Comparison of ENCODE assay signal across 9 cellular contexts in genomic region chr2:134657650-134658250, GRCh38.
A peak's percentile ranks its signal among the peaks of the same experiment; 100 is the strongest.
DNase-seq lines count a peak whose midpoint lies in the region; ATAC-seq and TF ChIP-seq lines count a peak whose summit lies in the region.
"Had no signal": no experiment of that assay in that cellular context is flagged by ENCODE, and none has a peak within 500 bp of the region (broad histone marks: within the 10 kb centered on the region; RNA-seq: fewer than 3 reads in every experiment).

No MANE protein-coding gene starts in this region.

- TF ChIP-seq CTCF in RWPE2 (IDR thresholded peaks at IDR 0.05; ENCODE audit: poor library complexity, severe bottlenecking) (peak; percentile 69), epithelial cell of proximal tubule (conservative IDR thresholded peaks at IDR 0.05; ENCODE audit: low read depth, low read length) (peak; percentile 66)

- DNase-seq in A172 (ENCODE audit: low spot score): peak; percentile 27
- DNase-seq in EL: peak; percentile 9
- DNase-seq in RWPE2 (ENCODE audit: low spot score): no peak
- DNase-seq in epithelial cell of proximal tubule (ENCODE audit: low read depth): no peak
- no peak for DNase-seq in GM19238 (ENCODE audit: insufficient read length, low spot score)
- DNase-seq in AG20443 (ENCODE audit: low spot score): no peak

- H3K4me3 ChIP-seq in RWPE2 (ENCODE audit: severe bottlenecking) (no peak overlapping the region), epithelial cell of proximal tubule (ENCODE audit: low read depth, low read length) (no peak overlapping the region)

- no peaks in the 10 kb centered on the region for H3K4me1 ChIP-seq in RWPE2 (ENCODE audit: insufficient read depth, poor library complexity, severe bottlenecking)

- no peaks in the 10 kb centered on the region for H3K27me3 ChIP-seq in RWPE2 (ENCODE audit: insufficient read depth, poor library complexity, severe bottlenecking)

- H3K36me3 ChIP-seq in RWPE2 (ENCODE audit: low read depth): no peaks in the 10 kb centered on the region

- ATAC-seq in RWPE2 (ENCODE audit: low read depth) (no peak), GM19035 (IDR thresholded peaks at IDR 0.05; ENCODE audit: unreplicated experiment) (no peak), HG03457 (IDR thresholded peaks at IDR 0.05; ENCODE audit: unreplicated experiment) (no peak)
- ATAC-seq: T-cell had no signal

- H3K9me3 ChIP-seq in RWPE2 (ENCODE audit: severe bottlenecking): no peaks in the 10 kb centered on the region

- H3K27ac ChIP-seq in RWPE2 (ENCODE audit: poor library complexity, severe bottlenecking): no peak overlapping the region

Comparison
In these comparisons a context has a peak if more than half of its experiments do, and no peak if none do; other contexts are left out.
1. DNase-seq: peak in A172 (single experiment) and EL (single experiment); none in RWPE2 (single experiment), epithelial cell of proximal tubule (single experiment), GM19238 (single experiment) and AG20443 (single experiment).